In the genomic region with DNA sequence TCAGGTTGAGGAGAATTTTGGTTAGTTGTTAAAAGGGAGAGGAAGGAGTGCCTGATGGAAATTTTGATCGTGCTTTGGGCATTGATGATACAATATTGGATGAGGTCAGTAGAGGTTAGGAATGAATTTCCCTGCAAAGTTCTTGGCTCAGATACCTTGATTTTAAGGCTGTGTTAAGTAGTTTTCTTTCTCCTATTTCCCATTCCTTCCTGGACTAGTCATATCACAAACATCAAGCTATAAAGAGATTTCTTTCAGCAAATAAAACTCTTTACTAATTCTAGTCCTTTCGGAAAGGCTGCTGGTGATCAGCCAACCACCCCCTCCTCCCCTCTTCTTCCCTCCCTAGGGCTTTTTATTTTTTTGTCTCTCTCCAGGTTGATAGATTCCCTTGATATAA, we compare ENCODE assay signal across 16 cellular contexts.
DNase-seq lines count a peak whose midpoint lies in the region; ATAC-seq and TF ChIP-seq lines count a peak whose summit lies in the region.
"Had no signal": no experiment of that assay in that cellular context is flagged by ENCODE, and none has a peak within 500 bp of the region (broad histone marks: within the 10 kb centered on the region; RNA-seq: fewer than 3 reads in every experiment).

No MANE protein-coding gene starts in this region.

- H3K4me1 ChIP-seq in PC-3 (ENCODE audit: insufficient read depth, low read length) = peaks cover 19% of the 10 kb centered on the region
- H3K4me1 ChIP-seq in mesendoderm (ENCODE audit: control insufficient read depth, low read depth, low read length) = no peaks in the 10 kb centered on the region
- H3K4me1 ChIP-seq: BE2C, BLaER1, Caco-2 had no signal

- H3K9me3 ChIP-seq in PC-3 (ENCODE audit: low read length) = no peaks in the 10 kb centered on the region
- H3K9me3 ChIP-seq: BE2C, BLaER1, Caco-2 had no signal

- no peak overlapping the region for H3K23ac ChIP-seq in mesendoderm (ENCODE audit: low read length)

- intact Hi-C loops in PC-3 (cut with micrococcal nuclease) = no loop called here

- no peak overlapping the region for H4K8ac ChIP-seq in mesendoderm (ENCODE audit: low read depth, low read length)

- no peak overlapping the region for H2AFZ ChIP-seq in PC-3 (ENCODE audit: low read length)

- H2AK5ac ChIP-seq in mesendoderm (ENCODE audit: low read length) = peak overlapping the region; percentile 68

- H3K79me1 ChIP-seq in mesendoderm (ENCODE audit: low read length) = no peaks in the 10 kb centered on the region

- POLR2A ChIA-PET in PC-3 (lab: Charles Lee; ENCODE audit: unreplicated experiment) = no interaction called here

- no peaks in the 10 kb centered on the region for H3K36me3 ChIP-seq in PC-3 (ENCODE audit: low read depth, low read length)
- no peaks in the 10 kb centered on the region for H3K36me3 ChIP-seq in mesendoderm (ENCODE audit: control insufficient read depth, insufficient read depth, low read length)
- H3K36me3 ChIP-seq: BE2C, BLaER1 had no signal

- H2BK15ac ChIP-seq in mesendoderm (replicated peaks; ENCODE audit: low read depth) = no peak overlapping the region

- no peak overlapping the region for H3K56ac ChIP-seq in mesendoderm (ENCODE audit: low read length)

- H3K18ac ChIP-seq in mesendoderm (ENCODE audit: low read length) = no peak overlapping the region

- H4K20me1 ChIP-seq in PC-3 (ENCODE audit: low read length) = no peaks in the 10 kb centered on the region
- H4K20me1 ChIP-seq: BLaER1 had no signal

- peak; percentile 74 for DNase-seq in PC-3
- peak; percentile 32 for DNase-seq in astrocyte of the hippocampus (ENCODE audit: low read depth, low spot score)
- no peak for DNase-seq in mesendoderm
- DNase-seq in CD1c-positive myeloid dendritic cell (ENCODE audit: extremely low spot score) = no peak
- DNase-seq: 8988T; ACHN; BE2C; C1 segment of cervical spinal cord; Caco-2; Calu3; CD4-positive, alpha-beta T cell; CD8-positive, alpha-beta T cell; DMS79 treated with DMSO at 0.1 percent for 48 hours; GF-D8 had no signal

- H3F3A ChIP-seq in PC-3 (ENCODE audit: low read length, unreplicated experiment) = no peaks in the 10 kb centered on the region

- ATAC-seq in PC-3 = peak; percentile 91
- no peak for ATAC-seq in HG02938 (IDR thresholded peaks at IDR 0.05; ENCODE audit: unreplicated experiment)
- ATAC-seq: CD8-positive, alpha-beta T cell had no signal

- H4K5ac ChIP-seq in mesendoderm (ENCODE audit: low read length) = no peak overlapping the region

- no peak overlapping the region for H3K4ac ChIP-seq in mesendoderm (ENCODE audit: low read depth, low read length)

- H3K9ac ChIP-seq in PC-3 (ENCODE audit: low read length) (no peak overlapping the region), mesendoderm (ENCODE audit: low read length) (no peak overlapping the region)
- H3K9ac ChIP-seq: BLaER1 had no signal

- H3K4me3 ChIP-seq in PC-3 (ENCODE audit: low read length) (peak overlapping the region; percentile 28; the same call in 1 of the 2 replicates), mesendoderm (ENCODE audit: low read length) (no peak overlapping the region)
- H3K4me3 ChIP-seq: BLaER1 had no signal

- no peak overlapping the region for H2BK120ac ChIP-seq in mesendoderm (ENCODE audit: low read depth, low read length)

- no peak for TF ChIP-seq CTCF in PC-3 (conservative IDR thresholded peaks at IDR 0.05; ENCODE audit: low read depth, low read length)

- CTCF ChIA-PET in PC-3 (lab: Charles Lee) = interaction anchor here (0.6 kb wide), 1 partner anchor 1167 kb away, joined by 4 read pairs; no protein-coding TSS in a partner anchor

- no CpG with 5 or more reads among the region's 2 CpGs for WGBS in mesendoderm (ENCODE audit: extremely low coverage, insufficient coverage, low lambda C conversion rate)

- H3K27ac ChIP-seq in PC-3 (ENCODE audit: low read length) = peak overlapping the region; percentile 41
- no peak overlapping the region for H3K27ac ChIP-seq in mesendoderm (ENCODE audit: low read depth, low read length)
- H3K27ac ChIP-seq: BLaER1 had no signal

- no peaks in the 10 kb centered on the region for H3K79me2 ChIP-seq in PC-3 (ENCODE audit: low read length)
- no peaks in the 10 kb centered on the region for H3K79me2 ChIP-seq in mesendoderm (ENCODE audit: control insufficient read depth, insufficient read depth, low read length)

- H3K27me3 ChIP-seq in PC-3 (ENCODE audit: low read length) (no peaks in the 10 kb centered on the region), mesendoderm (ENCODE audit: insufficient read depth, low read length, poor library complexity) (no peaks in the 10 kb centered on the region)
- H3K27me3 ChIP-seq: BE2C, BLaER1 had no signal

- H2BK5ac ChIP-seq in mesendoderm (ENCODE audit: low read length) = no peak overlapping the region

- H3K4me2 ChIP-seq in PC-3 (ENCODE audit: low read length) (peak overlapping the region; percentile 64), mesendoderm (ENCODE audit: low read length) (no peak overlapping the region)
- H3K4me2 ChIP-seq: BLaER1 had no signal

- BruUV-seq in PC-3 (replicated peaks; lab: Mats Ljungman, UMichigan) = no TSS peak

- H3K9me2 ChIP-seq in PC-3 (replicated peaks; ENCODE audit: low read length) = no peaks in the 10 kb centered on the region

Comparison
In these comparisons a context has a peak if more than half of its experiments do, and no peak if none do; other contexts are left out.
1. DNase-seq: peak in PC-3 (single experiment) and astrocyte of the hippocampus (single experiment); none in mesendoderm (single experiment) and CD1c-positive myeloid dendritic cell (single experiment).